In the genomic region with DNA sequence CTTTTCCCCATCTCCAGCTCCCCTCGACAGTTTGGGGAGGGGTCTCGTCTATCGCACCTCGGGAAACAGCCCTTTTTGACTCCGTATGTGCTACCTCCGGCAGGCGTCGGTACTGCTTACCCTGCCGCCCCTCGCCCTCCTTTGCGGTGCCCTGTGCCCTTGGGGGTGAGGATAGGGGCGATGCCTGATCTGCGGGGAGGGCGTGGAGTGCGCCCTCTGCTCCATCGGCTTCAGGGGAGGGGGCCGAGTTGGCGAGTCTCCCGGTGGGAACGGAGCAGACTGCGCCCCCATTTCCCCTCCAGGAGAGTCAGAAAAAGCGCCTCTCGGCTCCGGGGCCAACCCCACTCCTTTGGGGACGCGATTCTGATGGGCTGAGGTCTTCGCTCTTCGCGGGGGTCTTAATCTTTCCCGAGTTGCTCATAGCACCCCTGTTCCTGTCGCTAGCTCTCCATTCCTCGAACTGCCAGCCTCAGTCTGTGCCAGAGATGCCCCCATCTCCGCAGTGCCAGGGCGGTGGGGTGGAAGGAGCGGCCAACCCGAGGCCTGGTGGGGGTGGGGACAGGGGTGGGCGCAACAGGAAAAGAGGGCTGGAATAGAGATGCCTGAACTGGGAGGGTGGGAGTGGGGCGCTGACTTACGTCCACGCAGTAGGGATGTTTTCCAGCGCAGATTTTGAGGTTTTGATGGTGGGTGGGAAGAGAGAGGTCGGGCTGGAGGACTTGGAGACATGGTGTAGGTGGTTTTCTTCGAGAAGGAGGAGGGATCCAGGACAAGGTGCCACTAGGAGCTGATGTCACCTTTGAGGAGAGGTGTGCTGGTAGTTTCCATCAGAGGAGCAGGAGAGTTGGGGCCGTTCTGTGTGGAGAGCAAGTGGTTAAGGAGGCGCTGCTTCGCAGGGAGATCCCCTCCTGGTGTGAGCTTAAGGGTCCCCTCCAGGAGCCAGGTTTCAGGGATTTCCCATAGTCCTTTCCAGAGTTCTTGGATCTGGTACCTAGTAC, we compare ENCODE assay signal across 9 cellular contexts. TPM values are rescaled to one million over a fixed set of nuclear protein-coding genes. Genes with fewer than 3 reads are reported as not detected.
A peak's percentile ranks its signal among the peaks of the same experiment; 100 is the strongest.
DNase-seq lines count a peak whose midpoint lies in the region; ATAC-seq and TF ChIP-seq lines count a peak whose summit lies in the region.
"Had no signal": no experiment of that assay in that cellular context is flagged by ENCODE, and none has a peak within 500 bp of the region (broad histone marks: within the 10 kb centered on the region; RNA-seq: fewer than 3 reads in every experiment).

No MANE protein-coding gene starts in this region.

- no TSS peak for BruUV-seq in PC-3 (replicated peaks; lab: Mats Ljungman, UMichigan)

- peak overlapping the region; percentile 34 for H3K9ac ChIP-seq in PC-3 (ENCODE audit: low read length)
- peak overlapping the region; percentile 91 for H3K9ac ChIP-seq in neuronal stem cell (ENCODE audit: low read depth, low read length, poor library complexity)

- H3K4me3 ChIP-seq in PC-3 (ENCODE audit: low read length) = peak overlapping the region; percentile 73
- peak overlapping the region; percentile 57 to 69 for H3K4me3 ChIP-seq in esophagus (ENCODE audit: low read depth in 1 of 2, low read length in 2 of 2)
- H3K4me3 ChIP-seq in neuronal stem cell (ENCODE audit: low read length in 2 of 2) = peak overlapping the region; percentile 39 to 81

- no peak overlapping the region for H2BK120ac ChIP-seq in neuronal stem cell (ENCODE audit: low read depth, low read length)

- peak overlapping the region; percentile 51 for H3K14ac ChIP-seq in neuronal stem cell (ENCODE audit: low read length)

- H3K4me2 ChIP-seq in PC-3 (ENCODE audit: low read length) = peak overlapping the region; percentile 95
- H3K4me2 ChIP-seq in neuronal stem cell (ENCODE audit: insufficient read depth, low read length, poor library complexity, severe bottlenecking) = peak overlapping the region; percentile 98

- no peaks in the 10 kb centered on the region for H3K9me3 ChIP-seq in PC-3 (ENCODE audit: low read length)
- no peaks in the 10 kb centered on the region for H3K9me3 ChIP-seq in esophagus (ENCODE audit: control insufficient read depth in 2 of 2, insufficient read depth in 1 of 2, low read depth in 1 of 2, low read length in 1 of 2)
- peaks cover 0 to 8% of the 10 kb centered on the region in 2 donors for H3K9me3 ChIP-seq in neuronal stem cell (replicated peaks in 1 of 2; ENCODE audit: control insufficient read depth in 2 of 2, insufficient read depth in 1 of 2, low read depth in 1 of 2, low read length in 2 of 2)

- peak overlapping the region; percentile 12 for H3K23ac ChIP-seq in neuronal stem cell (ENCODE audit: low read depth, low read length, poor library complexity)

- H3F3A ChIP-seq in PC-3 (ENCODE audit: low read length, unreplicated experiment) = peaks cover 7% of the 10 kb centered on the region

- H3K79me2 ChIP-seq in PC-3 (ENCODE audit: low read length) = no peaks in the 10 kb centered on the region

- no peaks in the 10 kb centered on the region for H3K9me2 ChIP-seq in PC-3 (replicated peaks; ENCODE audit: low read length)

- H3K4me1 ChIP-seq in PC-3 (ENCODE audit: insufficient read depth, low read length) (no peaks in the 10 kb centered on the region; the same call in 1 of the 2 replicates), esophagus (ENCODE audit: control insufficient read depth in 2 of 2, insufficient read depth in 2 of 2, low read length in 1 of 2) (peaks cover 3 to 5% of the 10 kb centered on the region in 2 donors), neuronal stem cell (ENCODE audit: control insufficient read depth in 2 of 2, insufficient read depth in 1 of 2, low read depth in 1 of 2, low read length in 2 of 2) (peaks cover 3 to 4% of the 10 kb centered on the region in 2 donors)

- H3K27ac ChIP-seq in PC-3 (ENCODE audit: low read length) (no peak overlapping the region), esophagus (ENCODE audit: low read depth in 2 of 2, low read length in 1 of 2) (no peak overlapping the region), neuronal stem cell (replicated peaks; ENCODE audit: low read length) (no peak overlapping the region)

- intact Hi-C loops in PC-3 (cut with micrococcal nuclease) = no loop called here

- H3K27me3 ChIP-seq in PC-3 (ENCODE audit: low read length) (no peaks in the 10 kb centered on the region), esophagus (ENCODE audit: control insufficient read depth in 1 of 2, insufficient read depth in 2 of 2, low read length in 2 of 2) (no peaks in the 10 kb centered on the region), neuronal stem cell (ENCODE audit: control insufficient read depth in 3 of 3, insufficient read depth in 3 of 3, low read depth in 1 of 3, low read length in 3 of 3) (peaks cover 0 to 54% (median 21%) of the 10 kb centered on the region in 3 experiments)

- CTCF ChIA-PET in PC-3 (lab: Charles Lee) = interaction anchor here (0.7 kb wide), 1 partner anchor 215 kb away, joined by 14 read pairs; no protein-coding TSS in a partner anchor

- no peak for TF ChIP-seq CTCF in PC-3 (conservative IDR thresholded peaks at IDR 0.05; ENCODE audit: low read depth, low read length)

- H2BK5ac ChIP-seq in neuronal stem cell (ENCODE audit: low read length) = peak overlapping the region; percentile 27

- no peak overlapping the region for H4K8ac ChIP-seq in neuronal stem cell (ENCODE audit: low read depth, low read length)

- 10 to 13% methylated on average over 46 of the region's 46 CpGs for whole genome bisulfite sequencing in esophagus, 2 donors
- no CpG with 5 or more reads among the region's 46 CpGs for WGBS in neuronal stem cell (ENCODE audit: extremely low coverage in 2 of 2, insufficient read length in 2 of 2, insufficient replicate concordance in 1 of 2), 2 donors

- H3K36me3 ChIP-seq in PC-3 (ENCODE audit: low read depth, low read length) (peaks cover 16% of the 10 kb centered on the region), esophagus (ENCODE audit: control insufficient read depth in 2 of 2, insufficient read depth in 2 of 2, low read length in 1 of 2) (peaks cover 3 to 6% of the 10 kb centered on the region in 2 donors), neuronal stem cell (replicated peaks in 1 of 2; ENCODE audit: control insufficient read depth in 2 of 2, insufficient read depth in 2 of 2, low read length in 2 of 2) (peaks cover 5 to 33% of the 10 kb centered on the region in 2 donors)

- H2AFZ ChIP-seq in PC-3 (ENCODE audit: low read length) (peak overlapping the region; percentile 72), neuronal stem cell (ENCODE audit: low read length) (peak overlapping the region; percentile 93)

- H2AK5ac ChIP-seq in neuronal stem cell (ENCODE audit: low read depth, low read length) = peak overlapping the region; percentile 40

- peak overlapping the region; percentile 41 for H2BK15ac ChIP-seq in neuronal stem cell (ENCODE audit: low read length)

- H3K18ac ChIP-seq in neuronal stem cell (ENCODE audit: low read length) = peak overlapping the region; percentile 97

- no peaks in the 10 kb centered on the region for H3K79me1 ChIP-seq in neuronal stem cell (ENCODE audit: low read depth, low read length)

- POLR2A ChIA-PET in PC-3 (lab: Charles Lee; ENCODE audit: unreplicated experiment) = no interaction called here

- DNase-seq in AG20443 (ENCODE audit: low spot score) (peak; percentile 4), PC-3 (no peak), neuronal stem cell (ENCODE audit: low spot score) (no peak)
- no peak for DNase-seq in stimulated activated CD4-positive, alpha-beta T cell treated with anti-CD3 and anti-CD28 coated beads, Interleukin-12 subunit alpha, Interleukin-12 subunit beta, amount 100 ng/mL, for 4 hours
- no peak for DNase-seq in stimulated activated naive CD4-positive, alpha-beta T cell treated with Interleukin-2 at 50 U/mL for 16 hours (lab: John Stamatoyannopoulos, UW)

- H4K91ac ChIP-seq in neuronal stem cell (ENCODE audit: low read depth, low read length, poor library complexity) = no peak overlapping the region

- no peaks in the 10 kb centered on the region for H4K20me1 ChIP-seq in PC-3 (ENCODE audit: low read length)

- ATAC-seq in GM21447 (IDR thresholded peaks at IDR 0.05; ENCODE audit: unreplicated experiment) (peak; percentile 23), PC-3 (peak; percentile 19), HG02970 (IDR thresholded peaks at IDR 0.05; ENCODE audit: low FRiP score, unreplicated experiment) (no peak)

- peak overlapping the region; percentile 42 for H2BK12ac ChIP-seq in neuronal stem cell (ENCODE audit: low read length)

- peak overlapping the region; percentile 69 for H3K4ac ChIP-seq in neuronal stem cell (ENCODE audit: low read length)

RNA-seq across cellular contexts. Expression of gene PPFIA4, which starts 0.7 kb away (rescaled TPM):
- 3.4 and 12.1 TPM in 2 replicates for total RNA-seq in PC-3 (2014; rRNA removed)
- 1 to 10 TPM in 1 of 2 donors, under 1 TPM in 1; 0.84 to 4.1 TPM for polyA plus RNA-seq in esophagus
- polyA plus RNA-seq in neuronal stem cell (2013, experiment 1 of 2) = 2.6 TPM
- 2.8 TPM for polyA plus RNA-seq in neuronal stem cell (2013, experiment 2 of 2)

RNA-seq across cellular contexts. Expression of gene TMEM183A, which starts 19.8 kb away (rescaled TPM):
- total RNA-seq in PC-3 (2014; rRNA removed) = 119 and 122 TPM in 2 replicates
- polyA plus RNA-seq in esophagus = 10 to 100 TPM; 24.2 to 38.6 TPM
- 63.8 TPM for polyA plus RNA-seq in neuronal stem cell (2013, experiment 1 of 2)
- polyA plus RNA-seq in neuronal stem cell (2013, experiment 2 of 2) = 62.6 TPM

RNA-seq across cellular contexts. Expression of gene MYOG, which starts 58.8 kb away (rescaled TPM):
- total RNA-seq in PC-3 (2014; rRNA removed) = not detected in 2 replicates
- polyA plus RNA-seq in esophagus = not detected
- 0.04 TPM for polyA plus RNA-seq in neuronal stem cell (2013, experiment 1 of 2)
- 0.06 TPM for polyA plus RNA-seq in neuronal stem cell (2013, experiment 2 of 2)
- total RNA-seq: lung microvascular endothelial cell had no signal

RNA-seq across cellular contexts. Expression of gene CYB5R1, which starts 59.9 kb away (rescaled TPM):
- 58.7 and 66.2 TPM in 2 replicates for total RNA-seq in PC-3 (2014; rRNA removed)
- polyA plus RNA-seq in esophagus = 10 to 100 TPM; 29.9 to 72.5 TPM
- 11.9 TPM for polyA plus RNA-seq in neuronal stem cell (2013, experiment 1 of 2)
- 11.5 TPM for polyA plus RNA-seq in neuronal stem cell (2013, experiment 2 of 2)
